In genomic region chr13:89660752-89661151, GRCh38 we compare ENCODE assay signal across 27 cellular contexts.
"Had no signal": no experiment of that assay in that cellular context is flagged by ENCODE, and none has a peak within 500 bp of the region (broad histone marks: within the 10 kb centered on the region; RNA-seq: fewer than 3 reads in every experiment).

No MANE protein-coding gene starts in this region.

- H3K27me3 ChIP-seq: esophagus muscularis mucosa, gastrocnemius medialis, pancreas, stomach, tibial nerve had no signal

- H3K9me3 ChIP-seq: esophagus muscularis mucosa, gastrocnemius medialis, left ventricle myocardium inferior, pancreas, prostate gland, tibial nerve had no signal

- ATAC-seq: activated CD4-positive, alpha-beta T cell treated with anti-CD3 and anti-CD28 coated beads for 36 hours; activated CD8-positive, alpha-beta memory T cell treated with anti-CD3 and anti-CD28 coated beads, Interleukin-2, amount 10 ng/mL, durations not matched to agents 7 days and 5 days; activated CD8-positive, alpha-beta T cell treated with anti-CD3 and anti-CD28 coated beads, Interleukin-2, amount 10 ng/mL, durations not matched to agents 7 days and 5 days; activated T-cell treated with anti-CD3 and anti-CD28 coated beads, Interleukin-2, amount 50 U/mL, for 72 hours; gastrocnemius medialis; pancreas; right cardiac atrium; stimulated activated naive B cell treated with anti-CD40 and anti-IgM and Interleukin-4, amounts not matched to agents 10 μg/mL and 1 μg/mL and 100 μg/mL, for 72 hours had no signal

- H3K27ac Mint-ChIP-seq: activated B cell treated with CpG ODN at 0.5 μM for 24 hours; activated CD4-positive, alpha-beta T cell treated with anti-CD3 and anti-CD28 coated beads for 36 hours; activated CD8-positive, alpha-beta memory T cell treated with anti-CD3 and anti-CD28 coated beads, Interleukin-2, amount 10 ng/mL, durations not matched to agents 7 days and 5 days; activated CD8-positive, alpha-beta T cell treated with anti-CD3 and anti-CD28 coated beads, Interleukin-2, amount 10 ng/mL, durations not matched to agents 7 days and 5 days; activated naive CD8-positive, alpha-beta T cell; activated T-cell treated with anti-CD3 and anti-CD28 coated beads, Interleukin-2, amount 50 U/mL, for 72 hours; brain; naive B cell; stimulated activated naive B cell treated with anti-CD40 and anti-IgM and Interleukin-4, amounts not matched to agents 10 μg/mL and 1 μg/mL and 100 μg/mL, for 72 hours; T-helper 2 cell treated with Interferon-gamma antibody and Interleukin-4, amounts not matched to agents 5 μg/mL and 100 μg/mL, for 36 hours had no signal

- H3K4me1 ChIP-seq: esophagus muscularis mucosa, gastrocnemius medialis, left ventricle myocardium inferior, pancreas, prostate gland, stomach, tibial nerve had no signal

- H3K4me3 Mint-ChIP-seq: activated B cell treated with CpG ODN at 0.5 μM for 24 hours; activated CD4-positive, alpha-beta T cell treated with anti-CD3 and anti-CD28 coated beads for 36 hours; activated CD8-positive, alpha-beta memory T cell treated with anti-CD3 and anti-CD28 coated beads, Interleukin-2, amount 10 ng/mL, durations not matched to agents 7 days and 5 days; activated CD8-positive, alpha-beta T cell treated with anti-CD3 and anti-CD28 coated beads, Interleukin-2, amount 10 ng/mL, durations not matched to agents 7 days and 5 days; activated naive CD8-positive, alpha-beta T cell; activated T-cell treated with anti-CD3 and anti-CD28 coated beads, Interleukin-2, amount 50 U/mL, for 72 hours; brain; naive B cell; stimulated activated naive B cell treated with anti-CD40 and anti-IgM and Interleukin-4, amounts not matched to agents 10 μg/mL and 1 μg/mL and 100 μg/mL, for 72 hours; T-helper 2 cell treated with Interferon-gamma antibody and Interleukin-4, amounts not matched to agents 5 μg/mL and 100 μg/mL, for 36 hours had no signal

- H3K36me3 Mint-ChIP-seq: activated CD8-positive, alpha-beta memory T cell treated with anti-CD3 and anti-CD28 coated beads, Interleukin-2, amount 10 ng/mL, durations not matched to agents 7 days and 5 days; activated naive CD8-positive, alpha-beta T cell; brain; naive B cell; stimulated activated naive B cell treated with anti-CD40 and anti-IgM and Interleukin-4, amounts not matched to agents 10 μg/mL and 1 μg/mL and 100 μg/mL, for 72 hours had no signal

- DNase-seq: activated B cell treated with CpG ODN at 0.5 μM for 24 hours; activated CD4-positive, alpha-beta T cell treated with anti-CD3 and anti-CD28 coated beads for 36 hours; activated CD8-positive, alpha-beta memory T cell treated with anti-CD3 and anti-CD28 coated beads, Interleukin-2, amount 10 ng/mL, durations not matched to agents 7 days and 5 days; activated CD8-positive, alpha-beta T cell treated with anti-CD3 and anti-CD28 coated beads, Interleukin-2, amount 10 ng/mL, durations not matched to agents 7 days and 5 days; activated naive CD4-positive, alpha-beta T cell treated with Interleukin-2 at 50 U/mL for 16 hours; activated T-cell treated with anti-CD3 and anti-CD28 coated beads, Interleukin-2, amount 50 U/mL, for 72 hours; aorta; caudate nucleus; gastrocnemius medialis; glutamatergic neuron; left ventricle myocardium inferior; naive B cell; nucleus accumbens; pancreas; right cardiac atrium; stimulated activated CD4-positive, alpha-beta T cell treated with anti-CD3 and anti-CD28 coated beads, Interleukin-15, amount 100 ng/mL, for 24 hours; stimulated activated CD4-positive, alpha-beta T cell treated with anti-CD3 and anti-CD28 coated beads, Interleukin-2, amount 100 ng/mL, for 24 hours; stimulated activated naive B cell treated with anti-CD40 and anti-IgM and Interleukin-4, amounts not matched to agents 10 μg/mL and 1 μg/mL and 100 μg/mL, for 72 hours; stomach; T-helper 1 cell had no signal

- H3K4me1 Mint-ChIP-seq: activated B cell treated with CpG ODN at 0.5 μM for 24 hours; activated CD4-positive, alpha-beta T cell treated with anti-CD3 and anti-CD28 coated beads for 36 hours; activated CD8-positive, alpha-beta memory T cell treated with anti-CD3 and anti-CD28 coated beads, Interleukin-2, amount 10 ng/mL, durations not matched to agents 7 days and 5 days; brain; naive B cell; stimulated activated naive B cell treated with anti-CD40 and anti-IgM and Interleukin-4, amounts not matched to agents 10 μg/mL and 1 μg/mL and 100 μg/mL, for 72 hours had no signal

- H3K27me3 Mint-ChIP-seq: activated B cell treated with CpG ODN at 0.5 μM for 24 hours; activated CD4-positive, alpha-beta T cell treated with anti-CD3 and anti-CD28 coated beads for 36 hours; activated CD8-positive, alpha-beta memory T cell treated with anti-CD3 and anti-CD28 coated beads, Interleukin-2, amount 10 ng/mL, durations not matched to agents 7 days and 5 days; activated naive CD8-positive, alpha-beta T cell; naive B cell; stimulated activated naive B cell treated with anti-CD40 and anti-IgM and Interleukin-4, amounts not matched to agents 10 μg/mL and 1 μg/mL and 100 μg/mL, for 72 hours had no signal

- H3K36me3 ChIP-seq: esophagus muscularis mucosa, gastrocnemius medialis, left ventricle myocardium inferior, pancreas, prostate gland, stomach, tibial nerve had no signal

- H3K27ac ChIP-seq: esophagus muscularis mucosa, gastrocnemius medialis, left ventricle myocardium inferior, pancreas, prostate gland, stomach, tibial nerve had no signal

- H3K4me3 ChIP-seq: esophagus muscularis mucosa, gastrocnemius medialis, left ventricle myocardium inferior, lung, pancreas, prostate gland, stomach, tibial nerve had no signal
